22 cellular contexts compared by ENCODE assay signal in genomic region chr1:145716641-145717061, GRCh38. TPM values are rescaled to one million over a fixed set of nuclear protein-coding genes. Genes with fewer than 3 reads are reported as not detected.
DNase-seq lines count a peak whose midpoint lies in the region; ATAC-seq, FAIRE-seq and TF ChIP-seq lines count a peak whose summit lies in the region.
"Had no signal": no experiment of that assay in that cellular context is flagged by ENCODE, and none has a peak within 500 bp of the region (broad histone marks: within the 10 kb centered on the region; RNA-seq: fewer than 3 reads in every experiment).

No MANE protein-coding gene starts in this region.

- ATAC-seq in right cardiac atrium = no peak
- ATAC-seq in HG02763 (IDR thresholded peaks at IDR 0.05; ENCODE audit: unreplicated experiment) = no peak
- no peak for ATAC-seq in HG03460 (IDR thresholded peaks at IDR 0.05; ENCODE audit: unreplicated experiment)
- ATAC-seq in HG03342 (IDR thresholded peaks at IDR 0.05; ENCODE audit: unreplicated experiment) = no peak
- ATAC-seq: activated naive CD4-positive, alpha-beta T cell treated with anti-CD3 and anti-CD28 coated beads, Interleukin-2, amount 50 U/mL, for 72 hours; activated T-cell treated with anti-CD3 and anti-CD28 coated beads, Interleukin-2, amount 50 U/mL, for 4 hours; esophagus mucosa; psoas muscle had no signal

- peak overlapping the region; percentile 3 for H3K23ac ChIP-seq in mesendoderm (ENCODE audit: low read length)

- no peak overlapping the region for H2BK5ac ChIP-seq in mesendoderm (ENCODE audit: low read length)

- H3K27ac ChIP-seq in cardiac muscle cell (peak overlapping the region; percentile 18), right cardiac atrium (ENCODE audit: low read length) (no peak overlapping the region), mesendoderm (ENCODE audit: low read depth, low read length) (no peak overlapping the region)
- H3K27ac ChIP-seq: BLaER1 treated with 17β-estradiol and CSF1 and Interleukin-3, amounts not matched to agents 10 nM and 100 nM; psoas muscle; thoracic aorta; VCaP had no signal

- no peak overlapping the region for H2AK5ac ChIP-seq in mesendoderm (ENCODE audit: low read length)

- peak in 1 of 2 donors; percentile 42 for DNase-seq in cardiac muscle cell (ENCODE audit: low read depth in 1 of 2, low spot score in 1 of 2)
- DNase-seq in right cardiac atrium = no peak
- DNase-seq in astrocyte of the spinal cord (ENCODE audit: low read depth, low spot score) = peak; percentile 24
- DNase-seq in mesendoderm = peak; percentile 46
- no peak for DNase-seq in RCC 7860 (ENCODE audit: low spot score)
- DNase-seq: activated CD4-positive, alpha-beta T cell treated with anti-CD3 and anti-CD28 coated beads, Interleukin-2, amount 50 U/mL, for 48 hours; activated T-cell treated with anti-CD3 and anti-CD28 coated beads, Interleukin-2, amount 50 U/mL, for 4 hours; DMS 273 treated with DMSO at 0.1 percent for 48 hours; MG63; psoas muscle; SHP77; stimulated activated CD4-positive, alpha-beta T cell treated with anti-CD3 and anti-CD28 coated beads, Interleukin-12 subunit alpha, Interleukin-12 subunit beta, amount 100 ng/mL, for 4 hours had no signal

- no peak for TF ChIP-seq CTCF in cardiac muscle cell (IDR thresholded peaks at IDR 0.05; ENCODE audit: low read depth, low read length)
- no peak for TF ChIP-seq CTCF in astrocyte of the spinal cord (IDR thresholded peaks at IDR 0.05; ENCODE audit: low read depth, low read length)

- H4K5ac ChIP-seq in mesendoderm (ENCODE audit: low read length) = no peak overlapping the region

- FAIRE-seq in RCC 7860 (lab: Jason Lieb, UNC) = no peak
- FAIRE-seq: A204.1 had no signal

- H3K27me3 ChIP-seq in cardiac muscle cell (peaks cover 4% of the 10 kb centered on the region), right cardiac atrium (ENCODE audit: control insufficient read depth, insufficient read depth) (no peaks in the 10 kb centered on the region), mesendoderm (ENCODE audit: insufficient read depth, low read length, poor library complexity) (no peaks in the 10 kb centered on the region)
- H3K27me3 ChIP-seq: MG63 had no signal

- H3K4me3 ChIP-seq in cardiac muscle cell = no peak overlapping the region
- H3K4me3 ChIP-seq in right cardiac atrium (ENCODE audit: low read length) = no peak overlapping the region
- H3K4me3 ChIP-seq in astrocyte of the spinal cord (ENCODE audit: low read depth, low read length) = no peak overlapping the region
- no peak overlapping the region for H3K4me3 ChIP-seq in mesendoderm (ENCODE audit: low read length)
- H3K4me3 ChIP-seq: BLaER1 treated with 17β-estradiol and CSF1 and Interleukin-3, amounts not matched to agents 10 nM and 100 nM; MG63; psoas muscle; thoracic aorta had no signal

- in situ Hi-C loops in astrocyte of the spinal cord (cut with HindIII; ENCODE audit: low sequenced_read_pairs) = no loop called here

- no peak overlapping the region for H3K9ac ChIP-seq in mesendoderm (ENCODE audit: low read length)
- H3K9ac ChIP-seq: BLaER1 treated with 17β-estradiol and CSF1 and Interleukin-3, amounts not matched to agents 10 nM and 100 nM had no signal

- H4K8ac ChIP-seq in mesendoderm (ENCODE audit: low read depth, low read length) = no peak overlapping the region

- H2BK15ac ChIP-seq in mesendoderm (replicated peaks; ENCODE audit: low read depth) = no peak overlapping the region

- no peaks in the 10 kb centered on the region for H3K9me3 ChIP-seq in cardiac muscle cell (ENCODE audit: low read depth)
- H3K9me3 ChIP-seq in right cardiac atrium (ENCODE audit: control insufficient read depth, low read length) = no peaks in the 10 kb centered on the region
- H3K9me3 ChIP-seq: BLaER1 treated with 17β-estradiol and CSF1 and Interleukin-3, amounts not matched to agents 10 nM and 100 nM; MG63; psoas muscle; thoracic aorta had no signal

- no peak overlapping the region for H3K18ac ChIP-seq in mesendoderm (ENCODE audit: low read length)

- H3K4me2 ChIP-seq in mesendoderm (ENCODE audit: low read length) = no peak overlapping the region
- H3K4me2 ChIP-seq: BLaER1 treated with 17β-estradiol and CSF1 and Interleukin-3, amounts not matched to agents 10 nM and 100 nM had no signal

- H3K4me1 ChIP-seq in cardiac muscle cell (ENCODE audit: low read depth) = peaks cover 5% of the 10 kb centered on the region
- peaks cover 1% of the 10 kb centered on the region for H3K4me1 ChIP-seq in right cardiac atrium (ENCODE audit: control insufficient read depth, insufficient read depth, low read length)
- H3K4me1 ChIP-seq in mesendoderm (ENCODE audit: control insufficient read depth, low read depth, low read length) = no peaks in the 10 kb centered on the region

- no peak overlapping the region for H3K4ac ChIP-seq in mesendoderm (ENCODE audit: low read depth, low read length)

- no peaks in the 10 kb centered on the region for H3K36me3 ChIP-seq in cardiac muscle cell
- no peaks in the 10 kb centered on the region for H3K36me3 ChIP-seq in mesendoderm (ENCODE audit: control insufficient read depth, insufficient read depth, low read length)
- H3K36me3 ChIP-seq: BLaER1 treated with 17β-estradiol and CSF1 and Interleukin-3, amounts not matched to agents 10 nM and 100 nM; MG63; thoracic aorta had no signal

- 78% methylated on average over 10 of the region's 10 CpGs for WGBS in right cardiac atrium
- no CpG with 5 or more reads among the region's 10 CpGs for WGBS in mesendoderm (ENCODE audit: extremely low coverage, insufficient coverage, low lambda C conversion rate)

- H3K79me2 ChIP-seq in mesendoderm (ENCODE audit: control insufficient read depth, insufficient read depth, low read length) = no peaks in the 10 kb centered on the region

- H2BK120ac ChIP-seq in mesendoderm (ENCODE audit: low read depth, low read length) = no peak overlapping the region

- no peaks in the 10 kb centered on the region for H3K79me1 ChIP-seq in mesendoderm (ENCODE audit: low read length)

- peak overlapping the region; percentile 62 for H3K56ac ChIP-seq in mesendoderm (ENCODE audit: low read length)

- intact Hi-C loops in right cardiac atrium (cut with DNase I) = no loop called here

RNA-seq across cellular contexts. Expression of gene CD160, which starts 2.6 kb away (rescaled TPM):
- total RNA-seq in cardiac muscle cell (not detected in 2 replicates), right cardiac atrium (not detected)
- polyA plus RNA-seq in cardiac muscle cell (0.35 and 0.71 TPM in 2 replicates), right cardiac atrium (not detected)
- not detected for polyA plus RNA-seq in mesendoderm (2013, experiment 1 of 2)
- polyA plus RNA-seq in mesendoderm (2013, experiment 2 of 2) = not detected
- total RNA-seq: esophagus mucosa, myocyte, psoas muscle had no signal

RNA-seq across cellular contexts. Expression of gene PDZK1, which starts 9.5 kb away (rescaled TPM):
- 0.18 TPM in 1 of 2 replicates, not detected in the other for total RNA-seq in cardiac muscle cell
- polyA plus RNA-seq in cardiac muscle cell = 0.50 and 0.77 TPM in 2 replicates
- total RNA-seq in right cardiac atrium = under 1 TPM in 1 of 4 donors, not detected in 3; 0.14 TPM
- polyA plus RNA-seq in right cardiac atrium = 0.27 TPM
- polyA plus RNA-seq in mesendoderm (2013, experiment 1 of 2) = 0.27 TPM
- 0.56 TPM for polyA plus RNA-seq in mesendoderm (2013, experiment 2 of 2)
- total RNA-seq: activated naive CD4-positive, alpha-beta T cell treated with anti-CD3 and anti-CD28 coated beads, Interleukin-2, amount 50 U/mL, for 72 hours; esophagus mucosa had no signal

Comparison
In these comparisons a context has a peak if more than half of its experiments do, and no peak if none do; other contexts are left out.
1. DNase-seq: peak in astrocyte of the spinal cord (single experiment) and mesendoderm (single experiment); none in right cardiac atrium (0 of 3) and RCC 7860 (single experiment).